Comparison of ENCODE assay signal across 13 cellular contexts in the genomic region with DNA sequence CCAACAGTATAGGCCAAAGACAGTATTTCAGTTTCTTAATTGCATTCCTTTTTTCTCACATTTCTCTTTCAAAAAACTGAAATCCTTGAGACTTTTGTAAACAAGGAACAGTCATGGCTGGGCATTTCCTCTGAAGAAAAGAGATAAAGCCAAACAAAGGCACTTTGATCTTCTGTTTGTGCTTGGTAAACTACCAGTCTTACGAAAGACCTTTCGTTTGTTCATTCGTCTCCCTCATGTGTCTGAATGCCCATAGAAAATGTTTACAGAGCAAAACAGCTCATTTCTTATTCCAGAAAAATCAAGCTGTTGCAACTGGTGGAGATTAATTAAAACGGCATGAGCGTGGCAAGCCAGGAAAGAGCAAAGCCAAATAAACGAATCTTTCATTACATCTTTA.
A peak's percentile ranks its signal among the peaks of the same experiment; 100 is the strongest.
DNase-seq lines count a peak whose midpoint lies in the region; ATAC-seq, FAIRE-seq and TF ChIP-seq lines count a peak whose summit lies in the region.
"Had no signal": no experiment of that assay in that cellular context is flagged by ENCODE, and none has a peak within 500 bp of the region (broad histone marks: within the 10 kb centered on the region; RNA-seq: fewer than 3 reads in every experiment).

No MANE protein-coding gene starts in this region.

- POLR2A ChIA-PET in HCT116 (lab: Charles Lee): no interaction called here
- POLR2A ChIA-PET in WTC11 (lab: Charles Lee): no interaction called here
- POLR2A ChIA-PET in T-cell (lab: Charles Lee): no interaction called here

- H3K27me3 Mint-ChIP-seq in WTC11 (ENCODE audit: low read depth) (no peaks in the 10 kb centered on the region), T-cell (no peaks in the 10 kb centered on the region)

- no peaks in the 10 kb centered on the region for H3K36me3 ChIP-seq in HCT116 (ENCODE audit: control insufficient read depth in 1 of 2, insufficient read depth in 2 of 2, low read length in 2 of 2)
- no peaks in the 10 kb centered on the region for H3K36me3 ChIP-seq in hepatocyte (replicated peaks; ENCODE audit: insufficient read depth, low read depth)
- H3K36me3 ChIP-seq in prostate gland: no peaks in the 10 kb centered on the region
- H3K36me3 ChIP-seq: gastrocnemius medialis had no signal

- no peak overlapping the region for H3K4me3 Mint-ChIP-seq in WTC11
- no peak overlapping the region for H3K4me3 Mint-ChIP-seq in T-cell
- H3K4me3 Mint-ChIP-seq: activated naive CD8-positive, alpha-beta T cell; CD8-positive, alpha-beta T cell had no signal

- no TSS peak for BruUV-seq in HCT116 (replicated peaks; lab: Mats Ljungman, UMichigan)

- H3K4me1 Mint-ChIP-seq in WTC11 (no peaks in the 10 kb centered on the region), T-cell (peaks cover 0 to 3% (median 0%) of the 10 kb centered on the region in 3 donors)

- FAIRE-seq in HTR-8/SVneo (lab: Jason Lieb, UNC): no peak

- DNase-seq in HCT116 (ENCODE audit: low read depth, low spot score) (no peak), WTC11 (ENCODE audit: low spot score) (no peak), hepatocyte (ENCODE audit: low spot score) (peak; percentile 38), prostate gland (ENCODE audit: low spot score) (peak; percentile 32), T-cell (no peak), 8988T (no peak), HTR-8/SVneo (ENCODE audit: insufficient read length, low spot score) (no peak), NCI-H2107 treated with DMSO at 0.1 percent for 48 hours (lab: John Stamatoyannopoulos, UW; ENCODE audit: unreplicated experiment) (no peak)
- DNase-seq: CD8-positive, alpha-beta T cell; gastrocnemius medialis; NCI-H2081 had no signal

- peak overlapping the region; percentile 62 for H2AFZ ChIP-seq in HCT116 (ENCODE audit: low read depth, low read length, poor library complexity, severe bottlenecking)
- H2AFZ ChIP-seq in hepatocyte: no peak overlapping the region

- no peak for TF ChIP-seq CTCF in HCT116 (IDR thresholded peaks at IDR 0.05 in 2 of 3, conservative IDR thresholded peaks at IDR 0.05 in 1 of 3; ENCODE audit: borderline replicate concordance in 1 of 3, insufficient read depth in 1 of 3, low read depth in 2 of 3, low read length in 2 of 3)
- no peak for TF ChIP-seq CTCF in WTC11 (IDR thresholded peaks at IDR 0.05)
- no peak for TF ChIP-seq CTCF in hepatocyte (IDR thresholded peaks at IDR 0.05; ENCODE audit: poor library complexity)
- no peak for TF ChIP-seq CTCF in prostate gland (IDR thresholded peaks at IDR 0.05)

- intact Hi-C loops in HCT116 (cut with micrococcal nuclease) (loop anchor here (5.0 kb wide), 1 partner anchor 632 kb away; no protein-coding TSS in a partner anchor), prostate gland (cut with DNase I) (loop anchor here (5.0 to 10.0 kb wide), 2 partner anchors 257 to 630 kb away; no protein-coding TSS in a partner anchor)

- no peak for TF ChIP-seq RAD21 in HCT116 (IDR thresholded peaks at IDR 0.05; ENCODE audit: low read depth)

- H3K9me2 ChIP-seq in HCT116 (ENCODE audit: insufficient read depth): no peaks in the 10 kb centered on the region
- H3K9me2 ChIP-seq in hepatocyte (replicated peaks; ENCODE audit: insufficient read depth): no peaks in the 10 kb centered on the region

- CTCF ChIA-PET in HCT116 (lab: Charles Lee) (no interaction called here), WTC11 (lab: Charles Lee) (no interaction called here), T-cell (lab: Charles Lee) (no interaction called here)

- no peaks in the 10 kb centered on the region for H3K9me3 Mint-ChIP-seq in WTC11
- no peaks in the 10 kb centered on the region for H3K9me3 Mint-ChIP-seq in T-cell
- H3K9me3 Mint-ChIP-seq: CD8-positive, alpha-beta T cell had no signal

- H3K27ac Mint-ChIP-seq in WTC11: no peak overlapping the region
- H3K27ac Mint-ChIP-seq in T-cell: no peak overlapping the region
- H3K27ac Mint-ChIP-seq: activated naive CD8-positive, alpha-beta T cell; CD8-positive, alpha-beta T cell had no signal

- H3K79me2 ChIP-seq in HCT116 (ENCODE audit: insufficient read depth, low read length): no peaks in the 10 kb centered on the region
- H3K79me2 ChIP-seq in hepatocyte: no peaks in the 10 kb centered on the region

- H3K9ac ChIP-seq in HCT116 (ENCODE audit: low read length): no peak overlapping the region
- H3K9ac ChIP-seq: KMS-11 had no signal

- H4K20me1 ChIP-seq in HCT116 (ENCODE audit: insufficient read depth) (no peaks in the 10 kb centered on the region), hepatocyte (ENCODE audit: insufficient read depth, poor library complexity, severe bottlenecking) (no peaks in the 10 kb centered on the region)

- no peak overlapping the region for H3K27ac ChIP-seq in HCT116 (ENCODE audit: low read depth, low read length)
- H3K27ac ChIP-seq in hepatocyte: peak overlapping the region; percentile 8
- peak overlapping the region in 1 of 2 donors; percentile 45 for H3K27ac ChIP-seq in prostate gland
- H3K27ac ChIP-seq: gastrocnemius medialis, KMS-11 had no signal

- no peaks in the 10 kb centered on the region for H3K9me3 ChIP-seq in HCT116 (ENCODE audit: control insufficient read depth in 1 of 2, insufficient read depth in 1 of 2, low read depth in 1 of 2, low read length in 2 of 2)
- no peaks in the 10 kb centered on the region for H3K9me3 ChIP-seq in hepatocyte (ENCODE audit: low read depth)
- no peaks in the 10 kb centered on the region for H3K9me3 ChIP-seq in prostate gland
- H3K9me3 ChIP-seq: gastrocnemius medialis had no signal

- no peaks in the 10 kb centered on the region for H3K27me3 ChIP-seq in HCT116 (ENCODE audit: insufficient read depth, low read length)
- H3K27me3 ChIP-seq in hepatocyte: no peaks in the 10 kb centered on the region
- no peaks in the 10 kb centered on the region for H3K27me3 ChIP-seq in prostate gland (replicated peaks; ENCODE audit: insufficient read depth)
- H3K27me3 ChIP-seq: gastrocnemius medialis had no signal

- H3K4me1 ChIP-seq in HCT116 (ENCODE audit: control insufficient read depth in 1 of 2, insufficient read depth in 2 of 2, low read length in 2 of 2) (peaks cover 0 to 4% of the 10 kb centered on the region in 2 experiments; a peak in 2 of 4 replicates), hepatocyte (ENCODE audit: insufficient read depth) (peaks cover 35% of the 10 kb centered on the region), prostate gland (replicated peaks) (peaks cover 10% of the 10 kb centered on the region)

- no peak overlapping the region for H3K4me2 ChIP-seq in HCT116 (ENCODE audit: low read length)
- H3K4me2 ChIP-seq in hepatocyte: peak overlapping the region; percentile 34
- H3K4me2 ChIP-seq: KMS-11 had no signal

- RAD21 ChIA-PET in HCT116 (lab: Charles Lee; ENCODE audit: low non-redundant PET in 1 of 2, low total read pairs in 2 of 2, uncharacterized antibody in 2 of 2, unreplicated experiment in 2 of 2): no interaction called here

- H3K4me3 ChIP-seq in HCT116 (replicated peaks in 1 of 2; ENCODE audit: low read depth in 1 of 2, low read length in 2 of 2) (no peak overlapping the region), hepatocyte (no peak overlapping the region), prostate gland (no peak overlapping the region)
- H3K4me3 ChIP-seq: gastrocnemius medialis had no signal

- ATAC-seq in HCT116: no peak
- no peak for ATAC-seq in WTC11
- ATAC-seq in T-cell (replicated peaks in 1 of 4): no peak
- ATAC-seq: CD8-positive, alpha-beta T cell; gastrocnemius medialis had no signal

- TF ChIP-seq POLR2A in HCT116 (IDR thresholded peaks at IDR 0.05; ENCODE audit: borderline replicate concordance, extremely low read depth, insufficient read depth, insufficient read length) (no peak), prostate gland (IDR thresholded peaks at IDR 0.05) (no peak)

- H3K36me3 Mint-ChIP-seq in WTC11: no peaks in the 10 kb centered on the region
- no peaks in the 10 kb centered on the region for H3K36me3 Mint-ChIP-seq in T-cell
- H3K36me3 Mint-ChIP-seq: activated naive CD8-positive, alpha-beta T cell; CD8-positive, alpha-beta T cell had no signal

- 39% methylated on average over 6 of the region's 6 CpGs for WGBS in hepatocyte (ENCODE audit: low lambda C conversion rate, missing lambda C conversion rate)
- 38% methylated on average over 6 of the region's 6 CpGs for WGBS in prostate gland

TF ChIP-seq in HCT116, 20 proteins besides CTCF, POLR2A, EP300 and RAD21 (continues in another document):
- TF ChIP-seq EZH2 (IDR thresholded peaks at IDR 0.05) (no peak), JUND (IDR thresholded peaks at IDR 0.05) (no peak), ZFX (IDR thresholded peaks at IDR 0.05) (no peak), ELF1 (IDR thresholded peaks at IDR 0.05; ENCODE audit: borderline replicate concordance, low read depth) (no peak), ZNF274 (IDR thresholded peaks at IDR 0.05; ENCODE audit: low read depth, low read length) (no peak), EZH2phosphoT487 (IDR thresholded peaks at IDR 0.05; ENCODE audit: borderline replicate concordance) (no peak)
- TF ChIP-seq, protein P1, sequence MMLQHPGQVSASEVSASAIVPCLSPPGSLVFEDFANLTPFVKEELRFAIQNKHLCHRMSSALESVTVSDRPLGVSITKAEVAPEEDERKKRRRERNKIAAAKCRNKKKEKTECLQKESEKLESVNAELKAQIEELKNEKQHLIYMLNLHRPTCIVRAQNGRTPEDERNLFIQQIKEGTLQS (IDR thresholded peaks at IDR 0.05): no peak
- TF ChIP-seq, protein P2, sequence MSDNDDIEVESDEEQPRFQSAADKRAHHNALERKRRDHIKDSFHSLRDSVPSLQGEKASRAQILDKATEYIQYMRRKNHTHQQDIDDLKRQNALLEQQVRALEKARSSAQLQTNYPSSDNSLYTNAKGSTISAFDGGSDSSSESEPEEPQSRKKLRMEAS (IDR thresholded peaks at IDR 0.05): no peak

TF ChIP-seq in WTC11, 78 proteins besides CTCF, POLR2A, EP300 and RAD21:
- TF ChIP-seq RORB (CRISPR knock-in tag; IDR thresholded peaks at IDR 0.05) (0 out of 2 replicates have a peak, but pooled peaks have one; percentile 42), GABPB1 (CRISPR knock-in tag; IDR thresholded peaks at IDR 0.05) (peak; percentile 78)
- TF ChIP-seq, protein P3, sequence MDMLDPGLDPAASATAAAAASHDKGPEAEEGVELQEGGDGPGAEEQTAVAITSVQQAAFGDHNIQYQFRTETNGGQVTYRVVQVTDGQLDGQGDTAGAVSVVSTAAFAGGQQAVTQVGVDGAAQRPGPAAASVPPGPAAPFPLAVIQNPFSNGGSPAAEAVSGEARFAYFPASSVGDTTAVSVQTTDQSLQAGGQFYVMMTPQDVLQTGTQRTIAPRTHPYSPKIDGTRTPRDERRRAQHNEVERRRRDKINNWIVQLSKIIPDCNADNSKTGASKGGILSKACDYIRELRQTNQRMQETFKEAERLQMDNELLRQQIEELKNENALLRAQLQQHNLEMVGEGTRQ (CRISPR knock-in tag; IDR thresholded peaks at IDR 0.05): no peak
TF ChIP-seq in WTC11: peak in this region for 2.

Comparison
In these comparisons a context has a peak if more than half of its experiments do, and no peak if none do; other contexts are left out.
1. DNase-seq: peak in hepatocyte (single experiment) and prostate gland (single experiment); none in HCT116 (single experiment), WTC11 (single experiment), T-cell (0 of 34), 8988T (single experiment), HTR-8/SVneo (single experiment) and NCI-H2107 treated with DMSO at 0.1 percent for 48 hours (single experiment).